Comparison of ENCODE assay signal across 16 cellular contexts in genomic region chr6:81561731-81562130, GRCh38.
DNase-seq lines count a peak whose midpoint lies in the region; ATAC-seq, FAIRE-seq and TF ChIP-seq lines count a peak whose summit lies in the region.
"Had no signal": no experiment of that assay in that cellular context is flagged by ENCODE, and none has a peak within 500 bp of the region (broad histone marks: within the 10 kb centered on the region; RNA-seq: fewer than 3 reads in every experiment).

No MANE protein-coding gene starts in this region.

- intact Hi-C loops in PC-3 (cut with micrococcal nuclease): no loop called here
- intact Hi-C loops in sigmoid colon (cut with DNase I): no loop called here

- H3K9me2 ChIP-seq in PC-3 (replicated peaks; ENCODE audit: low read length): no peaks in the 10 kb centered on the region

- H4K20me1 ChIP-seq in PC-3 (ENCODE audit: low read length): no peaks in the 10 kb centered on the region

- H3K4me1 ChIP-seq in PC-3 (ENCODE audit: insufficient read depth, low read length) (peaks cover 12% of the 10 kb centered on the region; the same call in 1 of the 2 replicates), sigmoid colon (peaks cover 0 to 36% (median 26%) of the 10 kb centered on the region in 4 donors)

- TF ChIP-seq CTCF in PC-3 (conservative IDR thresholded peaks at IDR 0.05; ENCODE audit: low read depth, low read length) (no peak), fibroblast of the aortic adventitia (IDR thresholded peaks at IDR 0.05; ENCODE audit: insufficient read depth, low read length) (no peak), sigmoid colon (IDR thresholded peaks at IDR 0.05) (no peak)

- H3F3A ChIP-seq in PC-3 (ENCODE audit: low read length, unreplicated experiment): no peaks in the 10 kb centered on the region

- no peak for TF ChIP-seq EP300 in sigmoid colon (IDR thresholded peaks at IDR 0.05)

- H3K9me3 ChIP-seq in PC-3 (ENCODE audit: low read length): no peaks in the 10 kb centered on the region
- no peaks in the 10 kb centered on the region for H3K9me3 ChIP-seq in sigmoid colon

- peak; percentile 27; the same call in 1 of the 2 replicates for ATAC-seq in PC-3
- no peak for ATAC-seq in GM18861 (IDR thresholded peaks at IDR 0.05; ENCODE audit: unreplicated experiment)
- ATAC-seq: activated CD8-positive, alpha-beta T cell treated with anti-CD3 and anti-CD28 coated beads for 36 hours had no signal

- BruUV-seq in PC-3 (replicated peaks; lab: Mats Ljungman, UMichigan): no TSS peak

- DNase-seq in DMS53 (lab: John Stamatoyannopoulos, UW): peak; percentile 30
- no peak for DNase-seq in PC-3
- peak; percentile 14 for DNase-seq in fibroblast of the aortic adventitia (ENCODE audit: low read depth)
- DNase-seq in sigmoid colon: no peak
- DNase-seq in HTR-8/SVneo (ENCODE audit: insufficient read length, low spot score): no peak
- no peak for DNase-seq in AG20443 (ENCODE audit: low spot score)
- no peak for DNase-seq in COLO668 (lab: John Stamatoyannopoulos, UW; ENCODE audit: unreplicated experiment)
- DNase-seq: activated CD8-positive, alpha-beta T cell treated with anti-CD3 and anti-CD28 coated beads for 36 hours; DMS 273 treated with DMSO at 0.1 percent for 48 hours; islet precursor cell; Kasumi-1; NCI-H1694 treated with DMSO at 0.1 percent for 48 hours; occipital lobe; stimulated activated naive CD4-positive, alpha-beta T cell treated with Interleukin-2 at 50 U/mL for 16 hours had no signal

- TF ChIP-seq POLR2A in sigmoid colon (IDR thresholded peaks at IDR 0.05): no peak

- H3K9ac ChIP-seq in PC-3 (ENCODE audit: low read length): no peak overlapping the region

- peak overlapping the region; percentile 27; the same call in 1 of the 2 replicates for H3K4me2 ChIP-seq in PC-3 (ENCODE audit: low read length)

- no peak for FAIRE-seq in HTR-8/SVneo (lab: Jason Lieb, UNC)

- H3K27me3 ChIP-seq in PC-3 (ENCODE audit: low read length) (no peaks in the 10 kb centered on the region), sigmoid colon (no peaks in the 10 kb centered on the region)

- H2AFZ ChIP-seq in PC-3 (ENCODE audit: low read length): no peak overlapping the region

- CTCF ChIA-PET in PC-3 (lab: Charles Lee): no interaction called here

- no peak overlapping the region for H3K27ac ChIP-seq in PC-3 (ENCODE audit: low read length)
- H3K27ac ChIP-seq in sigmoid colon: peak overlapping the region in 3 of 4 donors; percentile 63 to 83 (median 74)
- H3K27ac ChIP-seq: VCaP had no signal

- H3K36me3 ChIP-seq in PC-3 (ENCODE audit: low read depth, low read length) (no peaks in the 10 kb centered on the region), sigmoid colon (no peaks in the 10 kb centered on the region)

- 10 to 50% methylated on average over 2 of the region's 2 CpGs for WGBS in sigmoid colon, 2 donors

- no peaks in the 10 kb centered on the region for H3K79me2 ChIP-seq in PC-3 (ENCODE audit: low read length)

- POLR2A ChIA-PET in PC-3 (lab: Charles Lee; ENCODE audit: unreplicated experiment): no interaction called here

- H3K4me3 ChIP-seq in PC-3 (ENCODE audit: low read length): no peak overlapping the region
- no peak overlapping the region for H3K4me3 ChIP-seq in fibroblast of the aortic adventitia (ENCODE audit: low read depth, low read length)
- peak overlapping the region in 3 of 4 donors; percentile 0 to 21 (median 17) for H3K4me3 ChIP-seq in sigmoid colon

Comparison
In these comparisons a context has a peak if more than half of its experiments do, and no peak if none do; other contexts are left out.
1. DNase-seq: peak in DMS53 (single experiment) and fibroblast of the aortic adventitia (single experiment); none in PC-3 (single experiment), sigmoid colon (single experiment), HTR-8/SVneo (single experiment), AG20443 (single experiment) and COLO668 (single experiment).
2. H3K4me3 ChIP-seq: peak in sigmoid colon (3 of 4); none in PC-3 (single experiment) and fibroblast of the aortic adventitia (single experiment).